Comparison of ENCODE assay signal across 8 cellular contexts in genomic region chr17:50372222-50372621, GRCh38. TPM values are rescaled to one million over a fixed set of nuclear protein-coding genes. Genes with fewer than 3 reads are reported as not detected.
DNase-seq lines count a peak whose midpoint lies in the region; ATAC-seq and TF ChIP-seq lines count a peak whose summit lies in the region.

No MANE protein-coding gene starts in this region.

- H3K4ac ChIP-seq in mesendoderm (ENCODE audit: low read depth, low read length): peak overlapping the region; percentile 44

- H3K4me1 ChIP-seq in mammary epithelial cell (ENCODE audit: insufficient read depth, low read length) (peaks cover 13% of the 10 kb centered on the region), mesendoderm (ENCODE audit: control insufficient read depth, low read depth, low read length) (no peaks in the 10 kb centered on the region), urinary bladder (ENCODE audit: insufficient read depth) (peaks cover 3% of the 10 kb centered on the region)

- H3K27ac ChIP-seq in mammary epithelial cell (ENCODE audit: insufficient read depth, low read depth, low read length): peak overlapping the region; percentile 84
- no peak overlapping the region for H3K27ac ChIP-seq in mesendoderm (ENCODE audit: low read depth, low read length)
- no peak overlapping the region for H3K27ac ChIP-seq in urinary bladder (ENCODE audit: low read depth)

- peaks cover 24% of the 10 kb centered on the region for H3K36me3 ChIP-seq in mammary epithelial cell (ENCODE audit: insufficient read depth, low read length)
- peaks cover 11% of the 10 kb centered on the region for H3K36me3 ChIP-seq in mesendoderm (ENCODE audit: control insufficient read depth, insufficient read depth, low read length)
- peaks cover 2% of the 10 kb centered on the region for H3K36me3 ChIP-seq in urinary bladder (ENCODE audit: insufficient read depth)

- no peak for TF ChIP-seq CTCF in mammary epithelial cell (conservative IDR thresholded peaks at IDR 0.05 in 1 of 2, IDR thresholded peaks at IDR 0.05 in 1 of 2; ENCODE audit: extremely low read depth in 1 of 2, insufficient read depth in 1 of 2, low read depth in 1 of 2, low read length in 2 of 2)

- H3K23ac ChIP-seq in mesendoderm (ENCODE audit: low read length): peak overlapping the region; percentile 19

- H3K9ac ChIP-seq in mammary epithelial cell (ENCODE audit: insufficient read depth, low read length): peak overlapping the region; percentile 90
- peak overlapping the region; percentile 89 for H3K9ac ChIP-seq in mesendoderm (ENCODE audit: low read length)

- H3K4me3 ChIP-seq in mammary epithelial cell (replicated peaks in 1 of 3; ENCODE audit: insufficient read depth in 1 of 3, low read depth in 2 of 3, low read length in 3 of 3) (peak overlapping the region; percentile 88 to 98 (median 92)), mesendoderm (ENCODE audit: low read length) (peak overlapping the region; percentile 89), urinary bladder (ENCODE audit: low read depth, low read length) (peak overlapping the region; percentile 58)

- no peak overlapping the region for H4K8ac ChIP-seq in mesendoderm (ENCODE audit: low read depth, low read length)

- H3K27me3 Mint-ChIP-seq in activated naive CD4-positive, alpha-beta T cell treated with anti-CD3 and anti-CD28 coated beads for 36 hours (ENCODE audit: low read depth): no peaks in the 10 kb centered on the region

- peak overlapping the region; percentile 29 for H3K18ac ChIP-seq in mesendoderm (ENCODE audit: low read length)

- no TSS peak for BruUV-seq in mammary epithelial cell (replicated peaks; lab: Mats Ljungman, UMichigan)

- 18% methylated on average over 9 of the region's 10 CpGs for WGBS in mammary epithelial cell (ENCODE audit: low coverage, missing lambda C conversion rate)
- WGBS in mesendoderm (ENCODE audit: extremely low coverage, insufficient coverage, low lambda C conversion rate): no CpG with 5 or more reads among the region's 10 CpGs
- 25% methylated on average over 10 of the region's 10 CpGs for WGBS in urinary bladder

- peak overlapping the region; percentile 97 for H2AFZ ChIP-seq in mammary epithelial cell (ENCODE audit: low read depth, low read length)

- peaks cover 48% of the 10 kb centered on the region for H3K79me2 ChIP-seq in mammary epithelial cell (ENCODE audit: insufficient read depth, low read length)
- peaks cover 14% of the 10 kb centered on the region for H3K79me2 ChIP-seq in mesendoderm (ENCODE audit: control insufficient read depth, insufficient read depth, low read length)

- H2BK120ac ChIP-seq in mesendoderm (ENCODE audit: low read depth, low read length): no peak overlapping the region

- H3K9me3 Mint-ChIP-seq in activated naive CD4-positive, alpha-beta T cell treated with anti-CD3 and anti-CD28 coated beads for 36 hours: no peaks in the 10 kb centered on the region

- H4K5ac ChIP-seq in mesendoderm (ENCODE audit: low read length): no peak overlapping the region

- ATAC-seq in HG02571 (IDR thresholded peaks at IDR 0.05; ENCODE audit: unreplicated experiment): no peak

- no peaks in the 10 kb centered on the region for H4K20me1 ChIP-seq in mammary epithelial cell (ENCODE audit: insufficient read depth, low read length)

- peaks cover 30% of the 10 kb centered on the region for H3K4me1 Mint-ChIP-seq in activated naive CD4-positive, alpha-beta T cell treated with anti-CD3 and anti-CD28 coated beads for 36 hours (ENCODE audit: low read depth)

- H3K9me3 ChIP-seq in mammary epithelial cell (replicated peaks; ENCODE audit: insufficient read depth, low read length): no peaks in the 10 kb centered on the region

- in situ Hi-C loops in mammary epithelial cell (cut with MboI; ENCODE audit: low sequenced_read_pairs in 2 of 2): no loop called here

- H3K36me3 Mint-ChIP-seq in activated naive CD4-positive, alpha-beta T cell treated with anti-CD3 and anti-CD28 coated beads for 36 hours (ENCODE audit: low read depth): peaks cover 54% of the 10 kb centered on the region

- H2BK5ac ChIP-seq in mesendoderm (ENCODE audit: low read length): no peak overlapping the region

- peaks cover 14% of the 10 kb centered on the region for H3K79me1 ChIP-seq in mesendoderm (ENCODE audit: low read length)

- no peak overlapping the region for H2BK15ac ChIP-seq in mesendoderm (replicated peaks; ENCODE audit: low read depth)

- no peak for DNase-seq in activated naive CD4-positive, alpha-beta T cell treated with anti-CD3 and anti-CD28 coated beads for 36 hours
- DNase-seq in activated naive CD4-positive, alpha-beta T cell (lab: John Stamatoyannopoulos, UW): no peak
- DNase-seq in mammary epithelial cell: no peak
- no peak for DNase-seq in mesendoderm
- no peak for DNase-seq in hypothalamus (lab: John Stamatoyannopoulos, UW)
- no peak for DNase-seq in T-helper 9 cell

- peak overlapping the region; percentile 99 for H3K27ac Mint-ChIP-seq in activated naive CD4-positive, alpha-beta T cell treated with anti-CD3 and anti-CD28 coated beads for 36 hours

- dilution Hi-C loops in mammary epithelial cell (cut with HindIII; ENCODE audit: low sequenced_read_pairs): no loop called here

- no peaks in the 10 kb centered on the region for H3K27me3 ChIP-seq in mammary epithelial cell (ENCODE audit: insufficient read depth, low read length)
- no peaks in the 10 kb centered on the region for H3K27me3 ChIP-seq in mesendoderm (ENCODE audit: insufficient read depth, low read length, poor library complexity)

- H2AK5ac ChIP-seq in mesendoderm (ENCODE audit: low read length): no peak overlapping the region

- CTCF ChIA-PET in activated naive CD4-positive, alpha-beta T cell treated with anti-CD3 and anti-CD28 coated beads for 36 hours (lab: Charles Lee): interaction anchor here (0.6 to 6.6 kb wide), 3 partner anchors 10 to 79 kb away, joined by 3 to 44 read pairs (median 24); partner anchors contain the start of gene LRRC59
- CTCF ChIA-PET in mammary epithelial cell (lab: Charles Lee; ENCODE audit: low non-redundant PET): no interaction called here

- peak overlapping the region; percentile 99 for H3K56ac ChIP-seq in mesendoderm (ENCODE audit: low read length)

- intact Hi-C loops in activated naive CD4-positive, alpha-beta T cell treated with anti-CD3 and anti-CD28 coated beads for 36 hours (cut with micrococcal nuclease): loop anchor here (1.0 to 2.0 kb wide), 4 partner anchors 10 to 335 kb away; partner anchors contain the start of genes ACSF2, ANKRD40 and XYLT2
- intact Hi-C loops in mammary epithelial cell (cut with micrococcal nuclease): loop anchor here (2.0 kb wide), 1 partner anchor 25 kb away; the partner anchor contains the start of gene LRRC59

- H3K4me3 Mint-ChIP-seq in activated naive CD4-positive, alpha-beta T cell treated with anti-CD3 and anti-CD28 coated beads for 36 hours: peak overlapping the region; percentile 99

- peak overlapping the region; percentile 87 for H3K4me2 ChIP-seq in mammary epithelial cell (ENCODE audit: insufficient read depth, low read depth, low read length)
- peak overlapping the region; percentile 98 for H3K4me2 ChIP-seq in mesendoderm (ENCODE audit: low read length)

RNA-seq across cellular contexts. Expression of gene MRPL27, which starts 0.8 kb away (rescaled TPM):
- total RNA-seq in activated naive CD4-positive, alpha-beta T cell treated with anti-CD3 and anti-CD28 coated beads for 36 hours: 10 to 100 TPM; 55.1 to 58.2 TPM
- 10 to 100 TPM; 43.5 to 73.5 TPM for total RNA-seq in mammary epithelial cell
- 184 TPM for polyA plus RNA-seq in mammary epithelial cell
- polyA minus RNA-seq in mammary epithelial cell: 106 TPM
- polyA plus RNA-seq in mesendoderm (2013, experiment 1 of 2): 99.9 TPM
- 99.9 TPM for polyA plus RNA-seq in mesendoderm (2013, experiment 2 of 2)
- total RNA-seq in urinary bladder: 38.6 TPM
- polyA plus RNA-seq in urinary bladder: 99.6 TPM

RNA-seq across cellular contexts. Expression of gene EME1, which starts 0.8 kb away (rescaled TPM):
- total RNA-seq in activated naive CD4-positive, alpha-beta T cell treated with anti-CD3 and anti-CD28 coated beads for 36 hours: 10 to 100 TPM; 68.9 to 69.8 TPM
- total RNA-seq in mammary epithelial cell (1 to 10 TPM in 1 of 2 donors, under 1 TPM in 1; 0.17 to 8.0 TPM), urinary bladder (2.7 TPM)
- polyA plus RNA-seq in mammary epithelial cell (9.2 TPM), urinary bladder (0.29 TPM)
- 1.9 TPM for polyA minus RNA-seq in mammary epithelial cell
- 7.3 TPM for polyA plus RNA-seq in mesendoderm (2013, experiment 1 of 2)
- 7.1 TPM for polyA plus RNA-seq in mesendoderm (2013, experiment 2 of 2)

RNA-seq across cellular contexts. Expression of gene LRRC59, which starts 25.1 kb away (rescaled TPM):
- 10 to 100 TPM; 48.1 to 50.1 TPM for total RNA-seq in activated naive CD4-positive, alpha-beta T cell treated with anti-CD3 and anti-CD28 coated beads for 36 hours
- total RNA-seq in mammary epithelial cell: 100 to 1,000 TPM; 118 to 190 TPM
- polyA plus RNA-seq in mammary epithelial cell: 141 TPM
- polyA minus RNA-seq in mammary epithelial cell: 202 TPM
- 88.3 TPM for polyA plus RNA-seq in mesendoderm (2013, experiment 1 of 2)
- 89.3 TPM for polyA plus RNA-seq in mesendoderm (2013, experiment 2 of 2)
- total RNA-seq in urinary bladder: 62.5 TPM
- polyA plus RNA-seq in urinary bladder: 48.3 TPM

RNA-seq across cellular contexts. Expression of gene XYLT2, which starts 26.3 kb away (rescaled TPM):
- 10 to 100 TPM; 21.1 to 21.8 TPM for total RNA-seq in activated naive CD4-positive, alpha-beta T cell treated with anti-CD3 and anti-CD28 coated beads for 36 hours
- total RNA-seq in mammary epithelial cell: 10 to 100 TPM; 46.3 to 78.3 TPM
- 26.3 TPM for polyA plus RNA-seq in mammary epithelial cell
- 40.8 TPM for polyA minus RNA-seq in mammary epithelial cell
- 7.8 TPM for polyA plus RNA-seq in mesendoderm (2013, experiment 1 of 2)
- 7.8 TPM for polyA plus RNA-seq in mesendoderm (2013, experiment 2 of 2)
- total RNA-seq in urinary bladder: 17.6 TPM
- 27.8 TPM for polyA plus RNA-seq in urinary bladder

RNA-seq across cellular contexts. Expression of gene ACSF2, which starts 53.8 kb away (rescaled TPM):
- total RNA-seq in activated naive CD4-positive, alpha-beta T cell treated with anti-CD3 and anti-CD28 coated beads for 36 hours: 10 to 100 TPM; 19.7 to 20.7 TPM
- total RNA-seq in mammary epithelial cell: 10 to 100 TPM; 28.1 to 37.2 TPM
- 28.9 TPM for polyA plus RNA-seq in mammary epithelial cell
- 22.8 TPM for polyA minus RNA-seq in mammary epithelial cell
- polyA plus RNA-seq in mesendoderm (2013, experiment 1 of 2): 8.5 TPM
- 9.2 TPM for polyA plus RNA-seq in mesendoderm (2013, experiment 2 of 2)
- total RNA-seq in urinary bladder: 23.2 TPM
- polyA plus RNA-seq in urinary bladder: 32.6 TPM

Comparison
In these comparisons a context has a peak if more than half of its experiments do, and no peak if none do; other contexts are left out.
1. RNA of gene EME1, which starts 0.8 kb away (total RNA-seq): 68.9 to 69.8 TPM in activated naive CD4-positive, alpha-beta T cell treated with anti-CD3 and anti-CD28 coated beads for 36 hours; 0.17 to 8.0 TPM in mammary epithelial cell and 2.7 TPM in urinary bladder (single experiment); every median in the first group is over 4 times any median in the second.
2. Peak in every context shown above with its lines, with median percentiles within 50 percentile points of each other: H3K4me3 ChIP-seq.